20 cellular contexts compared by ENCODE assay signal in the genomic region with DNA sequence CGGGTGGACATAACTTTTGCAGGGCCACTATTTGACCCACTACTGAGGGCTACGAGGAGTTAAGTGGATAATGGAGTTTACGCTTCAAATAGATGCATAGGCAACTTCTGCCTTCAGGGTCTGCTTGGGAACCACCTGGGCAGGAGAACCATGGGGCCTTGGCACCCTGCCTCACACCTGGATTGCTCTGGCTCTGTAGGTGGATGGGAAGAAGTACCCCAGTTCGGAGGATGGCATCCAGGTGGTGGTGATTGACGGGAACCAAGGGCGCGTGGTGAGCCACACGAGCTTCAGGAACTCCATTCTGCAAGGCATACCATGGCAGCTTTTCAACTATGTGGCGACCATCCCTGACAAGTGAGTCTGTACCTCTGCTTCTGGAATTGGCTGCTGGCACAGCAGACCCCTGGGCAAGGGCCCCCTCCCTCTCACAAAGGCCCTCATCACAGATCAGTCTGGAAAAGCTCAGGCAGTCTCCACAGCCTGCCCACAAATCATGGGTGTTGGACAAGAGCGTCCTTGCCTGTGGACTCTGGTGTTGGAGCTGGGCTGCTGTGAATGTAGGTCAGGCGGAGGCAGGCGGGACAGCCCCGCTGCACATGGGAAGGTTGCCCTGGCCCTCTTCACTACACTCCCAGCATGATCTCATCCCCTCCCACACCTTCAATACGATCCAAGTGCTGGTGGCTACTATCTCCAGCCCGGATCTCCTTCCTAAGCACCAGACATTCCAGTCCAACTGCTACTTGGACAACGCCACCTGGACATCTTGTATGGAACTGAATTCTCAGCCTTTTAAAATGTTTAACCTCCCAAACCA. TPM values are rescaled to one million over a fixed set of nuclear protein-coding genes. Genes with fewer than 3 reads are reported as not detected.
DNase-seq lines count a peak whose midpoint lies in the region; ATAC-seq and TF ChIP-seq lines count a peak whose summit lies in the region.
"Had no signal": no experiment of that assay in that cellular context is flagged by ENCODE, and none has a peak within 500 bp of the region (broad histone marks: within the 10 kb centered on the region; RNA-seq: fewer than 3 reads in every experiment).

No MANE protein-coding gene starts in this region.

- peaks cover 43% of the 10 kb centered on the region for H4K20me1 ChIP-seq in IMR-90 (ENCODE audit: insufficient read depth, low read length)
- no peaks in the 10 kb centered on the region for H4K20me1 ChIP-seq in H9 (ENCODE audit: control insufficient read depth, insufficient read depth, insufficient read length)

- no peak overlapping the region for H2AK9ac ChIP-seq in IMR-90 (replicated peaks; ENCODE audit: low read depth, low read length, poor library complexity)

- H3K79me1 ChIP-seq in IMR-90 (ENCODE audit: low read depth in 1 of 2, low read length in 2 of 2) (no peaks in the 10 kb centered on the region), H9 (ENCODE audit: insufficient read depth, low read depth, low read length, poor library complexity, severe bottlenecking) (no peaks in the 10 kb centered on the region)

- no peaks in the 10 kb centered on the region for H3K4me1 Mint-ChIP-seq in activated T-helper 2 cell treated with anti-CD3 and anti-CD28 coated beads, Interferon-gamma antibody, Interleukin-2, Interleukin-4, amounts not matched to agents 10 μg/mL and 5 μg/mL and 100 μg/mL, durations not matched to agents 14 hours and 24 hours and 36 hours (ENCODE audit: low read depth)
- H3K4me1 Mint-ChIP-seq in H9 = peaks cover 4 to 7% of the 10 kb centered on the region in 2 experiments; a peak in 2 of 4 replicates
- H3K4me1 Mint-ChIP-seq: activated CD4-positive, alpha-beta memory T cell treated with anti-CD3 and anti-CD28 coated beads, Interleukin-2, amount 10 ng/mL, durations not matched to agents 7 days and 5 days; nephron had no signal

- H3K79me2 ChIP-seq in H9 (ENCODE audit: insufficient read depth, low read length) = no peaks in the 10 kb centered on the region

- H3K23ac ChIP-seq in IMR-90 (ENCODE audit: low read depth, low read length) (no peak overlapping the region), H9 (ENCODE audit: insufficient read length, low read depth, low read length) (no peak overlapping the region)

- intact Hi-C loops in IMR-90 (cut with micrococcal nuclease) = no loop called here
- intact Hi-C loops in gastrocnemius medialis (cut with DNase I; ENCODE audit: low total_unique reads) = loop anchor here (10.0 kb wide), 1 partner anchor 882 kb away; no protein-coding TSS in a partner anchor
- intact Hi-C loops in activated T-helper 2 cell treated with anti-CD3 and anti-CD28 coated beads, Interferon-gamma antibody, Interleukin-2, Interleukin-4, amounts not matched to agents 10 μg/mL and 5 μg/mL and 100 μg/mL, durations not matched to agents 14 hours and 24 hours and 36 hours (cut with micrococcal nuclease) = no loop called here

- H3K9ac ChIP-seq in IMR-90 (ENCODE audit: low read depth, low read length) (no peak overlapping the region), H9 (ENCODE audit: extremely low read depth, insufficient read length, low read length) (no peak overlapping the region)
- H3K9ac ChIP-seq: BLaER1 treated with 17β-estradiol and CSF1 and Interleukin-3, amounts not matched to agents 10 nM and 100 nM; SK-N-SH had no signal

- H3K9me3 ChIP-seq in IMR-90 (ENCODE audit: control insufficient read depth, insufficient read depth, low read length) (no peaks in the 10 kb centered on the region), gastrocnemius medialis (no peaks in the 10 kb centered on the region), H9 (ENCODE audit: control insufficient read depth, low read depth, low read length) (no peaks in the 10 kb centered on the region)
- H3K9me3 ChIP-seq: ascending aorta; BLaER1 treated with 17β-estradiol and CSF1 and Interleukin-3, amounts not matched to agents 10 nM and 100 nM; SK-N-SH had no signal

- TF ChIP-seq CTCF in IMR-90 (conservative IDR thresholded peaks at IDR 0.05; ENCODE audit: low read depth, low read length) (no peak), coronary artery (IDR thresholded peaks at IDR 0.05) (no peak), gastrocnemius medialis (IDR thresholded peaks at IDR 0.05 in 4 of 5, conservative IDR thresholded peaks at IDR 0.05 in 1 of 5) (no peak), H9 (conservative IDR thresholded peaks at IDR 0.05) (no peak)

- no peaks in the 10 kb centered on the region for H3K27me3 Mint-ChIP-seq in activated T-helper 2 cell treated with anti-CD3 and anti-CD28 coated beads, Interferon-gamma antibody, Interleukin-2, Interleukin-4, amounts not matched to agents 10 μg/mL and 5 μg/mL and 100 μg/mL, durations not matched to agents 14 hours and 24 hours and 36 hours (ENCODE audit: low read depth)
- H3K27me3 Mint-ChIP-seq in H9 (ENCODE audit: low read depth) = no peaks in the 10 kb centered on the region
- H3K27me3 Mint-ChIP-seq: activated CD4-positive, alpha-beta memory T cell treated with anti-CD3 and anti-CD28 coated beads, Interleukin-2, amount 10 ng/mL, durations not matched to agents 7 days and 5 days; dendritic cell treated with granulocyte-macrophage colony-stimulating factor and Interleukin-4, amounts not matched to agents 40 ng/mL and 50 ng/mL, for 4 days had no signal

- H2BK15ac ChIP-seq in IMR-90 (ENCODE audit: low read depth, low read length) = no peak overlapping the region
- H2BK15ac ChIP-seq in H9 (ENCODE audit: low read depth, low read length) = no peak overlapping the region

- DNase-seq in IMR-90 (peak; percentile 33), coronary artery (ENCODE audit: low spot score) (peak; percentile 56), mesenteric fat pad (ENCODE audit: low spot score) (peak; percentile 76), gastrocnemius medialis (peak; percentile 18 to 36), H9 (no peak)
- no peak for DNase-seq in activated T-helper 2 cell treated with anti-CD3 and anti-CD28 coated beads, Interferon-gamma antibody, Interleukin-2, Interleukin-4, amounts not matched to agents 10 μg/mL and 5 μg/mL and 100 μg/mL, durations not matched to agents 14 hours and 24 hours and 36 hours (ENCODE audit: low spot score)
- DNase-seq: activated CD4-positive, alpha-beta memory T cell treated with anti-CD3 and anti-CD28 coated beads, Interleukin-2, amount 10 ng/mL, durations not matched to agents 7 days and 5 days; activated effector memory CD4-positive, alpha-beta T cell treated with anti-CD3 and anti-CD28 coated beads, Interleukin-2, amount 50 U/mL, for 16 hours; KG1; NCI-H1417; NCI-H446; SK-N-SH; small intestine; stimulated activated naive CD8-positive, alpha-beta T cell treated with anti-CD3 and anti-CD28 coated beads, Interleukin-15, Interleukin-2, amounts not matched to agents 100 U/mL and 50 U/mL, for 24 hours had no signal

- no peak overlapping the region for H2BK5ac ChIP-seq in IMR-90 (ENCODE audit: low read depth, low read length, poor library complexity, severe bottlenecking)
- H2BK5ac ChIP-seq in H9 (ENCODE audit: insufficient read length, low read length) = no peak overlapping the region

- H2BK20ac ChIP-seq in IMR-90 (ENCODE audit: low read depth, low read length) (no peak overlapping the region), H9 (ENCODE audit: low read depth, low read length, poor library complexity, severe bottlenecking) (no peak overlapping the region)

- H4K91ac ChIP-seq in IMR-90 (ENCODE audit: insufficient read depth, low read depth, low read length) = no peak overlapping the region
- H4K91ac ChIP-seq in H9 (ENCODE audit: insufficient read length, low read depth, low read length) = no peak overlapping the region

- in situ Hi-C loops in IMR-90 (cut with MboI; ENCODE audit: low sequenced_read_pairs) (no loop called here), gastrocnemius medialis (cut with MboI; ENCODE audit: low sequenced_read_pairs in 4 of 4) (no loop called here)

- peaks cover 88% of the 10 kb centered on the region for H3K36me3 ChIP-seq in IMR-90 (ENCODE audit: control insufficient read depth, insufficient read depth, low read length)
- H3K36me3 ChIP-seq in gastrocnemius medialis = peaks cover 0 to 26% of the 10 kb centered on the region in 2 donors

- H3K56ac ChIP-seq in IMR-90 (ENCODE audit: extremely low read depth, insufficient read depth, low read length) (no peak overlapping the region), H9 (ENCODE audit: insufficient read length, low read depth, low read length) (no peak overlapping the region)

- H3K36me3 Mint-ChIP-seq in activated T-helper 2 cell treated with anti-CD3 and anti-CD28 coated beads, Interferon-gamma antibody, Interleukin-2, Interleukin-4, amounts not matched to agents 10 μg/mL and 5 μg/mL and 100 μg/mL, durations not matched to agents 14 hours and 24 hours and 36 hours (ENCODE audit: low read depth) = peaks cover 12% of the 10 kb centered on the region
- peaks cover 7 to 26% (median 25%) of the 10 kb centered on the region in 3 experiments; a peak in 6 of 7 replicates for H3K36me3 Mint-ChIP-seq in H9 (ENCODE audit: insufficient read depth in 1 of 3, low read depth in 3 of 3)

- H3K18ac ChIP-seq in IMR-90 (ENCODE audit: low read depth, low read length) (no peak overlapping the region), H9 (ENCODE audit: insufficient read length, low read depth, low read length) (no peak overlapping the region)

- H3K14ac ChIP-seq in IMR-90 (replicated peaks; ENCODE audit: low read depth, low read length) = no peak overlapping the region
- H3K14ac ChIP-seq in H9 (ENCODE audit: insufficient read depth, low read length) = no peak overlapping the region

- H3K4me3 ChIP-seq in IMR-90 (ENCODE audit: insufficient read depth, low read depth, low read length) = no peak overlapping the region
- no peak overlapping the region for H3K4me3 ChIP-seq in coronary artery
- H3K4me3 ChIP-seq in gastrocnemius medialis = no peak overlapping the region
- H3K4me3 ChIP-seq: ascending aorta; BLaER1 treated with 17β-estradiol and CSF1 and Interleukin-3, amounts not matched to agents 10 nM and 100 nM had no signal

- BruUV-seq in IMR-90 (replicated peaks; lab: Mats Ljungman, UMichigan) = no TSS peak

- H2AK5ac ChIP-seq in IMR-90 (ENCODE audit: low read depth, low read length) (no peak overlapping the region), H9 (ENCODE audit: insufficient read length, low read length) (no peak overlapping the region)

- H3K4ac ChIP-seq in IMR-90 (ENCODE audit: low read depth, low read length) = no peak overlapping the region
- H3K4ac ChIP-seq in H9 (ENCODE audit: low read depth, low read length) = no peak overlapping the region

- no peak for ATAC-seq in IMR-90 (ENCODE audit: low read depth)
- peak; percentile 72 to 86 for ATAC-seq in gastrocnemius medialis
- no peak for ATAC-seq in GM18517 (IDR thresholded peaks at IDR 0.05; ENCODE audit: unreplicated experiment)
- ATAC-seq in GM18505 (IDR thresholded peaks at IDR 0.05; ENCODE audit: unreplicated experiment) = no peak
- ATAC-seq: stimulated activated naive CD8-positive, alpha-beta T cell treated with anti-CD3 and anti-CD28 coated beads, Interleukin-15, Interleukin-2, amounts not matched to agents 100 U/mL and 50 U/mL, for 24 hours had no signal

- no peak for TF ChIP-seq RAD21 in IMR-90 (IDR thresholded peaks at IDR 0.05; ENCODE audit: low read length)

- no peaks in the 10 kb centered on the region for H3K9me3 Mint-ChIP-seq in activated T-helper 2 cell treated with anti-CD3 and anti-CD28 coated beads, Interferon-gamma antibody, Interleukin-2, Interleukin-4, amounts not matched to agents 10 μg/mL and 5 μg/mL and 100 μg/mL, durations not matched to agents 14 hours and 24 hours and 36 hours
- no peaks in the 10 kb centered on the region for H3K9me3 Mint-ChIP-seq in H9
- H3K9me3 Mint-ChIP-seq: activated CD4-positive, alpha-beta memory T cell treated with anti-CD3 and anti-CD28 coated beads, Interleukin-2, amount 10 ng/mL, durations not matched to agents 7 days and 5 days; dendritic cell treated with granulocyte-macrophage colony-stimulating factor and Interleukin-4, amounts not matched to agents 40 ng/mL and 50 ng/mL, for 4 days; nephron had no signal

- H3K4me1 ChIP-seq in IMR-90 (ENCODE audit: control insufficient read depth, insufficient read depth, low read length) (no peaks in the 10 kb centered on the region), gastrocnemius medialis (peaks cover 0 to 7% of the 10 kb centered on the region in 2 donors), H9 (ENCODE audit: insufficient read depth, low read length) (no peaks in the 10 kb centered on the region)
- H3K4me1 ChIP-seq: ascending aorta had no signal

- peaks cover 15% of the 10 kb centered on the region; the same call in 1 of the 2 replicates for H3K9me1 ChIP-seq in IMR-90 (ENCODE audit: insufficient read depth, low read length)

- CTCF ChIA-PET in IMR-90 (lab: Yijun Ruan, JAX) = no interaction called here

- H3K4me2 ChIP-seq in IMR-90 (ENCODE audit: low read depth, low read length) = no peak overlapping the region
- no peak overlapping the region for H3K4me2 ChIP-seq in H9 (ENCODE audit: insufficient read depth, insufficient read length, low read length)
- H3K4me2 ChIP-seq: BLaER1 treated with 17β-estradiol and CSF1 and Interleukin-3, amounts not matched to agents 10 nM and 100 nM; SK-N-SH had no signal

- no peak overlapping the region for H2BK12ac ChIP-seq in H9 (ENCODE audit: insufficient read length, low read depth, low read length)

- POLR2A ChIA-PET in IMR-90 (lab: Charles Lee; ENCODE audit: unreplicated experiment) = no interaction called here

- H2AFZ ChIP-seq in IMR-90 (replicated peaks; ENCODE audit: low read length, poor library complexity) (no peak overlapping the region), H9 (ENCODE audit: low read length) (no peak overlapping the region)

- no peak for TF ChIP-seq POLR2A in IMR-90 (IDR thresholded peaks at IDR 0.05; ENCODE audit: low read depth, low read length)
- TF ChIP-seq POLR2A in gastrocnemius medialis (IDR thresholded peaks at IDR 0.05) = no peak
- TF ChIP-seq POLR2A in GM18505 (IDR thresholded peaks at IDR 0.05; ENCODE audit: borderline replicate concordance, extremely low read depth, insufficient read depth, insufficient read length) = no peak

- H3T11ph ChIP-seq in H9 (ENCODE audit: low read length) = no peak overlapping the region

- dilution Hi-C loops in IMR-90 (cut with HindIII; ENCODE audit: low sequenced_read_pairs, unreplicated experiment) = no loop called here

- no peak overlapping the region for H3K27ac Mint-ChIP-seq in activated T-helper 2 cell treated with anti-CD3 and anti-CD28 coated beads, Interferon-gamma antibody, Interleukin-2, Interleukin-4, amounts not matched to agents 10 μg/mL and 5 μg/mL and 100 μg/mL, durations not matched to agents 14 hours and 24 hours and 36 hours
- no peak overlapping the region; a peak in 1 of 7 replicates for H3K27ac Mint-ChIP-seq in H9
- H3K27ac Mint-ChIP-seq: activated CD4-positive, alpha-beta memory T cell treated with anti-CD3 and anti-CD28 coated beads, Interleukin-2, amount 10 ng/mL, durations not matched to agents 7 days and 5 days; dendritic cell treated with granulocyte-macrophage colony-stimulating factor and Interleukin-4, amounts not matched to agents 40 ng/mL and 50 ng/mL, for 4 days; nephron had no signal

- no peak overlapping the region for H4K5ac ChIP-seq in IMR-90 (ENCODE audit: low read depth, low read length)
- no peak overlapping the region for H4K5ac ChIP-seq in H9 (ENCODE audit: insufficient read length, low read depth, low read length)

- no peak overlapping the region for H3K4me3 Mint-ChIP-seq in activated T-helper 2 cell treated with anti-CD3 and anti-CD28 coated beads, Interferon-gamma antibody, Interleukin-2, Interleukin-4, amounts not matched to agents 10 μg/mL and 5 μg/mL and 100 μg/mL, durations not matched to agents 14 hours and 24 hours and 36 hours (ENCODE audit: low read depth)
- H3K4me3 Mint-ChIP-seq in H9 = no peak overlapping the region
- H3K4me3 Mint-ChIP-seq: activated CD4-positive, alpha-beta memory T cell treated with anti-CD3 and anti-CD28 coated beads, Interleukin-2, amount 10 ng/mL, durations not matched to agents 7 days and 5 days; dendritic cell treated with granulocyte-macrophage colony-stimulating factor and Interleukin-4, amounts not matched to agents 40 ng/mL and 50 ng/mL, for 4 days; nephron had no signal

- H3K23me2 ChIP-seq in H9 (ENCODE audit: insufficient read length, low read depth, low read length, poor library complexity, severe bottlenecking) = no peaks in the 10 kb centered on the region

- H3K27me3 ChIP-seq in IMR-90 (ENCODE audit: control insufficient read depth, insufficient read depth, low read length) = no peaks in the 10 kb centered on the region
- no peaks in the 10 kb centered on the region for H3K27me3 ChIP-seq in gastrocnemius medialis
- H3K27me3 ChIP-seq in H9 (ENCODE audit: insufficient read depth, low read length) = no peaks in the 10 kb centered on the region
- H3K27me3 ChIP-seq: ascending aorta had no signal

- H4K8ac ChIP-seq in IMR-90 (ENCODE audit: low read depth in 2 of 2, low read length in 2 of 2) = no peak overlapping the region
- no peak overlapping the region for H4K8ac ChIP-seq in H9 (replicated peaks; ENCODE audit: insufficient read length, low read depth, low read length)

- no peak overlapping the region for H2BK120ac ChIP-seq in IMR-90 (ENCODE audit: low read depth, low read length)
- no peak overlapping the region for H2BK120ac ChIP-seq in H9 (ENCODE audit: low read depth, low read length, poor library complexity, severe bottlenecking)

- WGBS in IMR-90 (ENCODE audit: extremely low coverage in 2 of 2, insufficient read length in 1 of 2), 2 experiments = 89% methylated on average over 4 of the region's 16 CpGs; no CpG with 5 or more reads in 1 of the 2 experiments
- WGBS in H9 (ENCODE audit: extremely low coverage, insufficient read length, low lambda C conversion rate) = no CpG with 5 or more reads among the region's 16 CpGs

- H3K27ac ChIP-seq in IMR-90 (ENCODE audit: insufficient read depth, low read length) (no peak overlapping the region), coronary artery (no peak overlapping the region), gastrocnemius medialis (no peak overlapping the region), H9 (ENCODE audit: insufficient read length, low read depth, low read length) (no peak overlapping the region)
- H3K27ac ChIP-seq: ascending aorta; BLaER1 treated with 17β-estradiol and CSF1 and Interleukin-3, amounts not matched to agents 10 nM and 100 nM had no signal

RNA-seq across cellular contexts. Expression of a gene that starts 46.7 kb away (rescaled TPM):
- total RNA-seq in IMR-90 (2012; rRNA removed) (10.0 and 15.3 TPM in 2 replicates), mesenteric fat pad (30.2 TPM), gastrocnemius medialis (1 to 10 TPM; 5.5 to 7.9 (median 6.6) TPM), H9 (2021) (29.1 and 30.1 TPM in 2 replicates)
- 14.0 and 14.7 TPM in 2 replicates for polyA plus RNA-seq in IMR-90 (2012; rRNA removed)
- polyA plus RNA-seq in IMR-90 (2012; cell fraction: cytosol; rRNA removed) = 6.2 and 6.5 TPM in 2 replicates
- polyA plus RNA-seq in IMR-90 (2012; cell fraction: nucleus; rRNA removed; ENCODE audit: low replicate concordance) = 3.5 and 8.2 TPM in 2 replicates
- 27.0 and 28.6 TPM in 2 replicates for total RNA-seq in activated T-helper 2 cell treated with anti-CD3 and anti-CD28 coated beads, Interferon-gamma antibody, Interleukin-2, Interleukin-4, amounts not matched to agents 10 μg/mL and 5 μg/mL and 100 μg/mL, durations not matched to agents 14 hours and 24 hours and 36 hours

RNA-seq across cellular contexts. Expression of a gene that starts 57.8 kb away (rescaled TPM):
- total RNA-seq in IMR-90 (2012; rRNA removed) (2.2 and 2.8 TPM in 2 replicates), mesenteric fat pad (43.1 TPM), gastrocnemius medialis (1 to 10 TPM; 1.9 to 8.1 (median 3.3) TPM), H9 (2021) (19.3 and 20.2 TPM in 2 replicates)
- polyA plus RNA-seq in IMR-90 (2012; rRNA removed) = 6.8 and 9.5 TPM in 2 replicates
- 4.7 and 12.7 TPM in 2 replicates for polyA plus RNA-seq in IMR-90 (2012; cell fraction: cytosol; rRNA removed)
- 3.6 and 10.3 TPM in 2 replicates for polyA plus RNA-seq in IMR-90 (2012; cell fraction: nucleus; rRNA removed; ENCODE audit: low replicate concordance)
- total RNA-seq in activated T-helper 2 cell treated with anti-CD3 and anti-CD28 coated beads, Interferon-gamma antibody, Interleukin-2, Interleukin-4, amounts not matched to agents 10 μg/mL and 5 μg/mL and 100 μg/mL, durations not matched to agents 14 hours and 24 hours and 36 hours = 18.5 and 19.1 TPM in 2 replicates

Comparison
In these comparisons a context has a peak if more than half of its experiments do, and no peak if none do; other contexts are left out.
1. ATAC-seq: peak in gastrocnemius medialis (2 of 2); none in IMR-90 (single experiment), GM18517 (single experiment) and GM18505 (single experiment).
2. DNase-seq: peak in IMR-90 (single experiment), coronary artery (single experiment), mesenteric fat pad (single experiment) and gastrocnemius medialis (2 of 2); none in activated T-helper 2 cell treated with anti-CD3 and anti-CD28 coated beads, Interferon-gamma antibody, Interleukin-2, Interleukin-4, amounts not matched to agents 10 μg/mL and 5 μg/mL and 100 μg/mL, durations not matched to agents 14 hours and 24 hours and 36 hours (single experiment) and H9 (single experiment).